In genomic region chr1:205072286-205072685, GRCh38 we compare ENCODE assay signal across 25 cellular contexts. TPM values are rescaled to one million over a fixed set of nuclear protein-coding genes. Genes with fewer than 3 reads are reported as not detected.
"Had no signal": no experiment of that assay in that cellular context is flagged by ENCODE, and none has a peak within 500 bp of the region (broad histone marks: within the 10 kb centered on the region; RNA-seq: fewer than 3 reads in every experiment).

No MANE protein-coding gene starts in this region.

- ATAC-seq: effector memory CD8-positive, alpha-beta T cell; gastrocnemius medialis; left cardiac atrium; left lung; naive thymus-derived CD4-positive, alpha-beta T cell; psoas muscle; right cardiac atrium; stimulated activated memory B cell treated with anti-CD40 and anti-IgM and Interleukin-4, amounts not matched to agents 10 μg/mL and 1 μg/mL and 100 μg/mL, for 72 hours; stimulated activated naive CD8-positive, alpha-beta T cell treated with anti-CD3 and anti-CD28 coated beads, Interleukin-15, Interleukin-2, amounts not matched to agents 100 U/mL and 50 U/mL, for 24 hours had no signal

- H3K4me3 Mint-ChIP-seq: central memory CD8-positive, alpha-beta T cell; effector memory CD8-positive, alpha-beta T cell; naive thymus-derived CD4-positive, alpha-beta T cell; nephron; stimulated activated memory B cell treated with anti-CD40 and anti-IgM and Interleukin-4, amounts not matched to agents 10 μg/mL and 1 μg/mL and 100 μg/mL, for 72 hours had no signal

- H3K9me3 Mint-ChIP-seq: central memory CD8-positive, alpha-beta T cell; effector memory CD8-positive, alpha-beta T cell; naive thymus-derived CD4-positive, alpha-beta T cell; nephron; stimulated activated memory B cell treated with anti-CD40 and anti-IgM and Interleukin-4, amounts not matched to agents 10 μg/mL and 1 μg/mL and 100 μg/mL, for 72 hours had no signal

- H3K36me3 Mint-ChIP-seq: naive thymus-derived CD4-positive, alpha-beta T cell; stimulated activated memory B cell treated with anti-CD40 and anti-IgM and Interleukin-4, amounts not matched to agents 10 μg/mL and 1 μg/mL and 100 μg/mL, for 72 hours had no signal

- H3K4me1 Mint-ChIP-seq: central memory CD8-positive, alpha-beta T cell; naive thymus-derived CD4-positive, alpha-beta T cell; stimulated activated memory B cell treated with anti-CD40 and anti-IgM and Interleukin-4, amounts not matched to agents 10 μg/mL and 1 μg/mL and 100 μg/mL, for 72 hours had no signal

- H3K27me3 Mint-ChIP-seq: central memory CD8-positive, alpha-beta T cell; effector memory CD8-positive, alpha-beta T cell; naive thymus-derived CD4-positive, alpha-beta T cell; stimulated activated memory B cell treated with anti-CD40 and anti-IgM and Interleukin-4, amounts not matched to agents 10 μg/mL and 1 μg/mL and 100 μg/mL, for 72 hours had no signal

- DNase-seq: dermis blood vessel endothelial cell; effector memory CD8-positive, alpha-beta T cell; foreskin fibroblast; gastrocnemius medialis; left cardiac atrium; mesendoderm; psoas muscle; right cardiac atrium; sigmoid colon; spleen; stimulated activated CD4-positive, alpha-beta T cell treated with anti-CD3 and anti-CD28 coated beads, Interleukin-4, amount 100 ng/mL, for 4 hours; stimulated activated naive CD8-positive, alpha-beta T cell treated with anti-CD3 and anti-CD28 coated beads, Interleukin-15, Interleukin-2, amounts not matched to agents 100 U/mL and 50 U/mL, for 24 hours; thyroid gland; trophoblast cell had no signal

- H3K27ac Mint-ChIP-seq: effector memory CD8-positive, alpha-beta T cell; naive thymus-derived CD4-positive, alpha-beta T cell; nephron; stimulated activated memory B cell treated with anti-CD40 and anti-IgM and Interleukin-4, amounts not matched to agents 10 μg/mL and 1 μg/mL and 100 μg/mL, for 72 hours had no signal

- H3K27ac ChIP-seq: coronary artery, gastrocnemius medialis, left lung, psoas muscle, sigmoid colon, spleen, thyroid gland had no signal

RNA-seq across cellular contexts. Expression of gene CNTN2, which starts 29.3 kb away (rescaled TPM):
- total RNA-seq: chondrocyte; dermis blood vessel endothelial cell; gastrocnemius medialis; glomerular endothelial cell; kidney epithelial cell; left lung; naive thymus-derived CD4-positive, alpha-beta T cell; osteocyte had no signal
- polyA plus RNA-seq: mammary epithelial cell; naive thymus-derived CD4-positive, alpha-beta T cell had no signal
